In the genomic region with DNA sequence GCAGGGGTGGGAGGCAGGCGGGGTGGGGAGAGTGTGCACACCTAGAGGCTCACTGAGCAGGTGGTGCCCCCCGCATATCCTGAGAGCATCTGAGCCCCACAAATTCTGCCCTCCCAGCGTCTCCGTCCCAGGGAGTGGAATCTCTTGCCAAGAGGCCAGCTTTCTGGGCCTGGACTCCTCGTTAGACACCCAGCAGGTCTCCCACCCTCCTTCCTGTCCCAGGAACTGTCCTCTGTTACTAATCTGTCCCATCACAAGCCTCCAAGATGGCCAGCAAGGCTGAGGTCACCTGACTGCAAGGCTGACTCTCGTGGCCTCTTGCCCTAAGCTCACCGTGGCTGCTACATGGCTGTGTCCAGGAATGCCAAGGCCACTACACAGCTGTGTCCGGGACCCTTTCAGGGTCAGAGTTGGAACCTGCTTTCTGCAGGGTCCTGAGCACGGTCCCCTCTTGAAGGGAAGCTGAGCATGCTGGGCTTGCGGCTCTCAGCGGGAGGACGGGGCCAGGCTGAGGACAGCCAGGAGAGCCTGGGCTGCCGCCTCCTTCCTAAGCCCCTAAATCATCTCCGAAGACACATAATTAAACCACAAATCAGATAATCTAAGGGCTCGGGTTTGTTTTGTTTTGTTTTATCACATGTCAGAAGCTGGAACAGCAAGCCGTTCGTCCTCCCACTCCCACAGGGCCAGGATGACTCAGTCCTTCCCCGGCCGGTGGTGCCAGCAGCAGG, we compare ENCODE assay signal across 9 cellular contexts.
DNase-seq lines count a peak whose midpoint lies in the region; ATAC-seq and TF ChIP-seq lines count a peak whose summit lies in the region.
"Had no signal": no experiment of that assay in that cellular context is flagged by ENCODE, and none has a peak within 500 bp of the region (broad histone marks: within the 10 kb centered on the region; RNA-seq: fewer than 3 reads in every experiment).

No MANE protein-coding gene starts in this region.

- ATAC-seq in effector memory CD8-positive, alpha-beta T cell (replicated peaks) = no peak

- H3K4me1 ChIP-seq in stomach smooth muscle (ENCODE audit: control insufficient read depth, insufficient read depth, low read length) = peaks cover 14% of the 10 kb centered on the region

- peaks cover 1 to 52% of the 10 kb centered on the region in 2 donors for H3K27me3 Mint-ChIP-seq in effector memory CD8-positive, alpha-beta T cell

- H3K9me3 Mint-ChIP-seq in effector memory CD8-positive, alpha-beta T cell = no peaks in the 10 kb centered on the region

- no peak overlapping the region for H3K9ac ChIP-seq in stomach smooth muscle (ENCODE audit: low read length in 2 of 2)

- H3K4me1 Mint-ChIP-seq in effector memory CD8-positive, alpha-beta T cell (ENCODE audit: low read depth in 2 of 2) = peaks cover 6 to 9% of the 10 kb centered on the region in 2 donors

- H3K27me3 ChIP-seq in stomach smooth muscle (ENCODE audit: control insufficient read depth in 1 of 2, insufficient read depth in 2 of 2, low read length in 2 of 2) = no peaks in the 10 kb centered on the region

- no peak overlapping the region for H3K4me3 Mint-ChIP-seq in effector memory CD8-positive, alpha-beta T cell

- peak; percentile 56 for DNase-seq in HT1080 (ENCODE audit: low read depth)
- peak; percentile 68 for DNase-seq in islet precursor cell
- no peak for DNase-seq in effector memory CD8-positive, alpha-beta T cell
- no peak for DNase-seq in effector CD8-positive, alpha-beta T cell (lab: John Stamatoyannopoulos, UW)
- DNase-seq in NCI-H1436 (lab: John Stamatoyannopoulos, UW) = no peak
- no peak for DNase-seq in hepatic stellate cell (ENCODE audit: low spot score)
- DNase-seq: amniotic stem cell had no signal

- H3K27ac ChIP-seq in VCaP = peak overlapping the region; percentile 31
- H3K27ac ChIP-seq in stomach smooth muscle (ENCODE audit: low read length) = no peak overlapping the region

- peak overlapping the region; percentile 44 to 66 for H3K4me3 ChIP-seq in stomach smooth muscle (ENCODE audit: low read length in 2 of 2)

- no peak overlapping the region for H3K27ac Mint-ChIP-seq in effector memory CD8-positive, alpha-beta T cell

- H3K36me3 ChIP-seq in stomach smooth muscle (ENCODE audit: control insufficient read depth in 2 of 2, insufficient read depth in 2 of 2, low read length in 2 of 2) = no peaks in the 10 kb centered on the region

- peaks cover 0 to 3% of the 10 kb centered on the region in 2 donors for H3K9me3 ChIP-seq in stomach smooth muscle (ENCODE audit: control insufficient read depth in 2 of 2, low read length in 2 of 2)

- no peaks in the 10 kb centered on the region for H3K36me3 Mint-ChIP-seq in effector memory CD8-positive, alpha-beta T cell (ENCODE audit: insufficient read depth)

- no peak for TF ChIP-seq CTCF in VCaP (conservative IDR thresholded peaks at IDR 0.05)

Comparison
In these comparisons a context has a peak if more than half of its experiments do, and no peak if none do; other contexts are left out.
1. DNase-seq: peak in HT1080 (single experiment) and islet precursor cell (single experiment); none in effector memory CD8-positive, alpha-beta T cell (0 of 3), effector CD8-positive, alpha-beta T cell (single experiment), NCI-H1436 (single experiment) and hepatic stellate cell (single experiment).